ENCODE assay signal across 12 cellular contexts in genomic region chr11:83161610-83162199, GRCh38. TPM values are rescaled to one million over a fixed set of nuclear protein-coding genes. Genes with fewer than 3 reads are reported as not detected.
DNase-seq lines count a peak whose midpoint lies in the region; ATAC-seq and TF ChIP-seq lines count a peak whose summit lies in the region.
"Had no signal": no experiment of that assay in that cellular context is flagged by ENCODE, and none has a peak within 500 bp of the region (broad histone marks: within the 10 kb centered on the region; RNA-seq: fewer than 3 reads in every experiment).

No MANE protein-coding gene starts in this region.

- POLR2A ChIA-PET in activated B cell treated with CpG ODN at 0.5 μM for 24 hours (lab: Charles Lee), result interaction anchor here (1.0 to 6.4 kb wide), 5 partner anchors 12 to 124 kb away, joined by 3 to 119 read pairs (median 5); partner anchors contain the start of gene CCDC90B

- H3K27ac Mint-ChIP-seq in activated CD8-positive, alpha-beta memory T cell treated with anti-CD3 and anti-CD28 coated beads, Interleukin-2, amount 10 ng/mL, durations not matched to agents 7 days and 5 days, result peak overlapping the region; percentile 78
- H3K27ac Mint-ChIP-seq in activated B cell treated with CpG ODN at 0.5 μM for 24 hours, result peak overlapping the region; percentile 61
- peak overlapping the region; percentile 42 for H3K27ac Mint-ChIP-seq in stimulated activated naive B cell treated with anti-CD40 and anti-IgM and Interleukin-4, amounts not matched to agents 10 μg/mL and 1 μg/mL and 100 μg/mL, for 72 hours

- H3K27me3 Mint-ChIP-seq in activated CD8-positive, alpha-beta memory T cell treated with anti-CD3 and anti-CD28 coated beads, Interleukin-2, amount 10 ng/mL, durations not matched to agents 7 days and 5 days, result no peaks in the 10 kb centered on the region
- H3K27me3 Mint-ChIP-seq in activated B cell treated with CpG ODN at 0.5 μM for 24 hours, result no peaks in the 10 kb centered on the region
- H3K27me3 Mint-ChIP-seq in stimulated activated naive B cell treated with anti-CD40 and anti-IgM and Interleukin-4, amounts not matched to agents 10 μg/mL and 1 μg/mL and 100 μg/mL, for 72 hours, result no peaks in the 10 kb centered on the region

- H3K9me3 ChIP-seq in fibroblast of lung (ENCODE audit: control insufficient read depth, insufficient read depth, low read depth, low read length) (no peaks in the 10 kb centered on the region), right atrium auricular region (no peaks in the 10 kb centered on the region)

- CTCF ChIA-PET in activated CD8-positive, alpha-beta memory T cell treated with anti-CD3 and anti-CD28 coated beads, Interleukin-2, amount 10 ng/mL, durations not matched to agents 7 days and 5 days (lab: Charles Lee), result interaction anchor here (1.0 kb wide), 1 partner anchor 11 kb away, joined by 4 read pairs; no protein-coding TSS in a partner anchor
- CTCF ChIA-PET in activated B cell treated with CpG ODN at 0.5 μM for 24 hours (lab: Charles Lee), result no interaction called here

- peaks cover 13% of the 10 kb centered on the region for H4K20me1 ChIP-seq in fibroblast of lung (ENCODE audit: control insufficient read depth, extremely low read depth, insufficient read depth, low read length)

- no peak overlapping the region for H3K9ac ChIP-seq in fibroblast of lung (ENCODE audit: insufficient read depth, low read length)

- peaks cover 88% of the 10 kb centered on the region for H3K79me2 ChIP-seq in fibroblast of lung (ENCODE audit: control insufficient read depth, insufficient read depth, low read length)

- H3K4me2 ChIP-seq in fibroblast of lung (ENCODE audit: extremely low read depth, insufficient read depth, low read length), result peak overlapping the region; percentile 72

- no peak for TF ChIP-seq CTCF in activated B cell treated with CpG ODN at 0.5 μM for 24 hours (IDR thresholded peaks at IDR 0.05)
- TF ChIP-seq CTCF in fibroblast of lung (conservative IDR thresholded peaks at IDR 0.05 in 1 of 2, IDR thresholded peaks at IDR 0.05 in 1 of 2; ENCODE audit: low read depth in 1 of 2, low read length in 2 of 2), result no peak
- no peak for TF ChIP-seq CTCF in right atrium auricular region (IDR thresholded peaks at IDR 0.05)

- H3K4me1 Mint-ChIP-seq in activated CD8-positive, alpha-beta memory T cell treated with anti-CD3 and anti-CD28 coated beads, Interleukin-2, amount 10 ng/mL, durations not matched to agents 7 days and 5 days, result peaks cover 49% of the 10 kb centered on the region
- H3K4me1 Mint-ChIP-seq in activated B cell treated with CpG ODN at 0.5 μM for 24 hours, result peaks cover 60% of the 10 kb centered on the region
- H3K4me1 Mint-ChIP-seq in stimulated activated naive B cell treated with anti-CD40 and anti-IgM and Interleukin-4, amounts not matched to agents 10 μg/mL and 1 μg/mL and 100 μg/mL, for 72 hours, result peaks cover 25 to 46% of the 10 kb centered on the region in 2 donors

- no peaks in the 10 kb centered on the region for H3K9me3 Mint-ChIP-seq in activated CD8-positive, alpha-beta memory T cell treated with anti-CD3 and anti-CD28 coated beads, Interleukin-2, amount 10 ng/mL, durations not matched to agents 7 days and 5 days (ENCODE audit: low read depth)
- H3K9me3 Mint-ChIP-seq in activated B cell treated with CpG ODN at 0.5 μM for 24 hours, result no peaks in the 10 kb centered on the region
- H3K9me3 Mint-ChIP-seq in stimulated activated naive B cell treated with anti-CD40 and anti-IgM and Interleukin-4, amounts not matched to agents 10 μg/mL and 1 μg/mL and 100 μg/mL, for 72 hours, result no peaks in the 10 kb centered on the region

- peaks cover 63% of the 10 kb centered on the region for H3K36me3 Mint-ChIP-seq in activated CD8-positive, alpha-beta memory T cell treated with anti-CD3 and anti-CD28 coated beads, Interleukin-2, amount 10 ng/mL, durations not matched to agents 7 days and 5 days
- H3K36me3 Mint-ChIP-seq in activated B cell treated with CpG ODN at 0.5 μM for 24 hours (ENCODE audit: low read depth), result peaks cover 76% of the 10 kb centered on the region
- peaks cover 57 to 69% of the 10 kb centered on the region in 2 donors for H3K36me3 Mint-ChIP-seq in stimulated activated naive B cell treated with anti-CD40 and anti-IgM and Interleukin-4, amounts not matched to agents 10 μg/mL and 1 μg/mL and 100 μg/mL, for 72 hours

- H3K4me3 ChIP-seq in fibroblast of lung (replicated peaks in 1 of 4; ENCODE audit: control extremely low read depth in 1 of 4, insufficient read depth in 1 of 4, low read depth in 3 of 4, low read length in 4 of 4), result peak overlapping the region in 3 of 4 experiments; percentile 23 to 98 (median 97)
- H3K4me3 ChIP-seq in right atrium auricular region, result no peak overlapping the region

- H3K27ac ChIP-seq in fibroblast of lung (ENCODE audit: insufficient read depth, low read length) (no peak overlapping the region), right atrium auricular region (no peak overlapping the region)
- H3K27ac ChIP-seq: RWPE1 had no signal

- H3K27me3 ChIP-seq in fibroblast of lung (ENCODE audit: control insufficient read depth, insufficient read depth, low read length), result no peaks in the 10 kb centered on the region
- no peaks in the 10 kb centered on the region for H3K27me3 ChIP-seq in right atrium auricular region

- ATAC-seq in activated CD8-positive, alpha-beta memory T cell treated with anti-CD3 and anti-CD28 coated beads, Interleukin-2, amount 10 ng/mL, durations not matched to agents 7 days and 5 days, result no peak
- ATAC-seq in activated B cell treated with CpG ODN at 0.5 μM for 24 hours (ENCODE audit: low read depth) (no peak), GM19351 (IDR thresholded peaks at IDR 0.05; ENCODE audit: unreplicated experiment) (no peak)
- no peak for ATAC-seq in stimulated activated naive B cell treated with anti-CD40 and anti-IgM and Interleukin-4, amounts not matched to agents 10 μg/mL and 1 μg/mL and 100 μg/mL, for 72 hours (replicated peaks)

- H3K4me1 ChIP-seq in fibroblast of lung (ENCODE audit: control insufficient read depth, extremely low read depth, insufficient read depth, low read length) (peaks cover 2% of the 10 kb centered on the region), right atrium auricular region (peaks cover 0 to 39% of the 10 kb centered on the region in 2 donors)

- peaks cover 10% of the 10 kb centered on the region for H3K36me3 ChIP-seq in fibroblast of lung (ENCODE audit: control insufficient read depth, insufficient read depth, low read length)
- H3K36me3 ChIP-seq in right atrium auricular region, result peaks cover 36% of the 10 kb centered on the region

- DNase-seq in activated CD8-positive, alpha-beta memory T cell treated with anti-CD3 and anti-CD28 coated beads, Interleukin-2, amount 10 ng/mL, durations not matched to agents 7 days and 5 days, result no peak
- DNase-seq in activated CD8-positive, alpha-beta memory T cell treated with anti-CD3 and anti-CD28 coated beads, Interleukin-2, amount 50 U/mL, for 48 hours, result no peak
- no peak for DNase-seq in activated B cell treated with CpG ODN at 0.5 μM for 24 hours
- DNase-seq in fibroblast of lung (ENCODE audit: low read depth in 2 of 2), result no peak
- DNase-seq in stimulated activated naive B cell treated with anti-CD40 and anti-IgM and Interleukin-4, amounts not matched to agents 10 μg/mL and 1 μg/mL and 100 μg/mL, for 72 hours, result no peak
- DNase-seq in activated effector memory CD4-positive, alpha-beta T cell treated with anti-CD3 and anti-CD28 coated beads, Interleukin-2, amount 50 U/mL, for 16 hours, result no peak
- DNase-seq in right atrium auricular region (ENCODE audit: low spot score), result no peak
- DNase-seq: activated CD8-positive, alpha-beta memory T cell treated with anti-CD3 and anti-CD28 coated beads for 24 hours; hippocampal formation; NCI-H1105 treated with DMSO at 0.1 percent for 48 hours had no signal

- intact Hi-C loops in activated B cell treated with CpG ODN at 0.5 μM for 24 hours (cut with micrococcal nuclease), result loop anchor here (1.0 kb wide), 1 partner anchor 10 kb away; no protein-coding TSS in a partner anchor

- H2AFZ ChIP-seq in fibroblast of lung (ENCODE audit: low read length), result no peak overlapping the region

- H3K4me3 Mint-ChIP-seq in activated CD8-positive, alpha-beta memory T cell treated with anti-CD3 and anti-CD28 coated beads, Interleukin-2, amount 10 ng/mL, durations not matched to agents 7 days and 5 days, result peak overlapping the region; percentile 62
- peak overlapping the region; percentile 64 for H3K4me3 Mint-ChIP-seq in activated B cell treated with CpG ODN at 0.5 μM for 24 hours
- peak overlapping the region; percentile 51 to 69 for H3K4me3 Mint-ChIP-seq in stimulated activated naive B cell treated with anti-CD40 and anti-IgM and Interleukin-4, amounts not matched to agents 10 μg/mL and 1 μg/mL and 100 μg/mL, for 72 hours

RNA-seq across cellular contexts. Expression of gene PCF11, which starts 4.8 kb away (rescaled TPM):
- total RNA-seq in activated CD8-positive, alpha-beta memory T cell treated with anti-CD3 and anti-CD28 coated beads, Interleukin-2, amount 10 ng/mL, durations not matched to agents 7 days and 5 days, result 10 to 100 TPM; 71.6 to 85.0 TPM
- total RNA-seq in activated B cell treated with CpG ODN at 0.5 μM for 24 hours (105 and 123 TPM in 2 replicates), fibroblast of lung (36.5 and 44.8 TPM in 2 replicates), right atrium auricular region (10 to 100 TPM; 26.9 to 30.5 TPM)
- polyA plus RNA-seq in fibroblast of lung, result 23.9 and 26.6 TPM in 2 replicates
- polyA plus RNA-seq in fibroblast of lung (2012), result 12.5 and 13.7 TPM in 2 replicates
- 3.4 and 6.8 TPM in 2 replicates for polyA minus RNA-seq in fibroblast of lung (ENCODE audit: low replicate concordance)

RNA-seq across cellular contexts. Expression of gene ANKRD42, which starts 31.8 kb away (rescaled TPM):
- 1 to 10 TPM; 1.6 to 1.9 TPM for total RNA-seq in activated CD8-positive, alpha-beta memory T cell treated with anti-CD3 and anti-CD28 coated beads, Interleukin-2, amount 10 ng/mL, durations not matched to agents 7 days and 5 days
- total RNA-seq in activated B cell treated with CpG ODN at 0.5 μM for 24 hours (6.6 and 7.4 TPM in 2 replicates), fibroblast of lung (13.9 and 17.5 TPM in 2 replicates), right atrium auricular region (1 to 10 TPM; 7.7 to 8.0 TPM)
- polyA plus RNA-seq in fibroblast of lung, result 6.5 and 7.1 TPM in 2 replicates
- 8.3 and 10.1 TPM in 2 replicates for polyA plus RNA-seq in fibroblast of lung (2012)
- polyA minus RNA-seq in fibroblast of lung (ENCODE audit: low replicate concordance), result 2.1 and 7.9 TPM in 2 replicates

Comparison
In these comparisons a context has a peak if more than half of its experiments do, and no peak if none do; other contexts are left out.
1. H3K4me3 ChIP-seq: peak in fibroblast of lung (3 of 4); none in right atrium auricular region (0 of 2).
2. Peak in every context shown above with its lines, with median percentiles within 50 percentile points of each other: H3K27ac Mint-ChIP-seq and H3K4me3 Mint-ChIP-seq.